ENCODE assay signal across 16 cellular contexts in the genomic region with DNA sequence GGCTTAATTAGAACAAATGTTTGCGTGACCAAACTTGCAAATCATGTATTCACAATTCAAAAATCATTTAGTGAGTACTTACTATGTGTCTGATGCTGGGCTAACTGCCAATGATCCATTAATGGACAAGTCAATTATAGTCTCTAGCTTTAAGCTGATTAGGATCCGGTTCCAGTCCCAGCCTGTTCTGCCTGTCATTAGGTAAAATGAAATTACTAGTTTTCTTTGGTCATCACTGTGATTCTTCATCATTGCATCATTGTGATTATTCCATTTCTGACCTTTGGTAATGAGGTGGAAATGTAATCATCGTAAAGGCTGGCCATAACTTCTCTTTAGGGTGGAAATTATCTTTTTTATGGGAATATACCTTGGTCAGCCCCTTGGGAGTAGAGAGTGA.
"Had no signal": no experiment of that assay in that cellular context is flagged by ENCODE, and none has a peak within 500 bp of the region (broad histone marks: within the 10 kb centered on the region; RNA-seq: fewer than 3 reads in every experiment).

No MANE protein-coding gene starts in this region.

- ATAC-seq: activated T-cell treated with anti-CD3 and anti-CD28 coated beads, Interleukin-2, amount 50 U/mL, for 72 hours; effector memory CD8-positive, alpha-beta T cell; naive thymus-derived CD4-positive, alpha-beta T cell had no signal

- DNase-seq: activated CD4-positive, alpha-beta T cell treated with anti-CD3 and anti-CD28 coated beads, Interleukin-2, amount 50 U/mL, for 4 hours; activated gamma-delta T cell treated with Interleukin-2 at 50 U/mL for 16 hours; activated naive CD8-positive, alpha-beta T cell treated with anti-CD3 and anti-CD28 coated beads for 36 hours; activated T-cell treated with anti-CD3 and anti-CD28 coated beads, Interleukin-2, amount 50 U/mL, for 72 hours; amniotic stem cell; dermis blood vessel endothelial cell; effector memory CD8-positive, alpha-beta T cell; immature natural killer cell; mesendoderm; naive thymus-derived CD4-positive, alpha-beta T cell; stimulated activated CD4-positive, alpha-beta T cell treated with anti-CD3 and anti-CD28 coated beads, Interleukin-2, amount 100 ng/mL, for 24 hours; stimulated activated naive CD4-positive, alpha-beta T cell treated with Interleukin-2 at 50 U/mL for 16 hours; thyroid gland had no signal

- H3K27me3 ChIP-seq: neural progenitor cell, right atrium auricular region, thyroid gland had no signal

- H3K27ac ChIP-seq: neural progenitor cell, prostate gland, right atrium auricular region, thyroid gland had no signal

- H3K9ac ChIP-seq: neural progenitor cell had no signal

- H3K4me1 ChIP-seq: neural progenitor cell, prostate gland, right atrium auricular region, thyroid gland had no signal

- H2AFZ ChIP-seq: neural progenitor cell had no signal

- H3K4me2 ChIP-seq: neural progenitor cell had no signal

- H3K4me3 ChIP-seq: neural progenitor cell, prostate gland, right atrium auricular region, thyroid gland had no signal

- H3K36me3 ChIP-seq: neural progenitor cell, prostate gland, right atrium auricular region, thyroid gland had no signal

- H3K9me3 ChIP-seq: prostate gland, right atrium auricular region, thyroid gland had no signal
